Comparison of ENCODE assay signal across 8 cellular contexts in the genomic region with DNA sequence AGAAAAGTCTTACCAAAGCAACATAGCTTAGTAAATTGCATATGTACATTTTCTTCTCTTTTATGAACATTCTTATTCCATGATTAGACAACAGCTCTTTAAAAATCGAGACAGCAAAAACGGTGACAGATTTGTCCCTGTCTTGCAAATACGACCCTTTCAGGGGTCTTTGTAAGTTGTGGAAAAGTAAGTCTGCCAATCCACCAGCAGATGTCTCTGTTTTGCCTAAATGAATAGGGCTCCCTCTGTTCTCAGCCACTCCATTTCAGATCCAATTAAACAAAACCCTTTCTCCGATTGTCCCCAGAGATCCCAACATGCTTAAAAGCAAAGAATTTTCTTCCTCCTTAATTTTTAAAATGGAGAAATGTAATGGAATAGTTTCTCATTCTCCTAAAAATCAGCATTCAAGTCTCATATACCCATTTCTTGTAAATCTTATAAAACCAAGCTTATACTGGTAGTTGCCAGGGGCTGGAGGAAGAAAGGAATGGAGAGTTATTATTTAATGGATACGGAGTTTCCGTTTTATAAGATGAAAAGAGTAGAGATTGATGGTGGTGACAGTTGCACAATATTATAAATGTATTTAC.
DNase-seq lines count a peak whose midpoint lies in the region; ATAC-seq, FAIRE-seq and TF ChIP-seq lines count a peak whose summit lies in the region.

No MANE protein-coding gene starts in this region.

- H3K27me3 Mint-ChIP-seq in CD4-positive, CD25-positive, alpha-beta regulatory T cell = peaks cover 14% of the 10 kb centered on the region
- no peaks in the 10 kb centered on the region for H3K27me3 Mint-ChIP-seq in activated CD8-positive, alpha-beta T cell treated with anti-CD3 and anti-CD28 coated beads for 36 hours

- H3K9me3 ChIP-seq in CD4-positive, CD25-positive, alpha-beta regulatory T cell (ENCODE audit: control insufficient read depth in 2 of 2, low read length in 2 of 2) = no peaks in the 10 kb centered on the region

- H3K36me3 Mint-ChIP-seq in CD4-positive, CD25-positive, alpha-beta regulatory T cell = no peaks in the 10 kb centered on the region
- no peaks in the 10 kb centered on the region for H3K36me3 Mint-ChIP-seq in activated CD8-positive, alpha-beta T cell treated with anti-CD3 and anti-CD28 coated beads for 36 hours (ENCODE audit: low read depth)

- no peak overlapping the region for H3K27ac ChIP-seq in CD4-positive, CD25-positive, alpha-beta regulatory T cell (ENCODE audit: insufficient read depth, low read length, poor library complexity, severe bottlenecking)

- peak in 2 of 3 donors; percentile 54 to 70 for DNase-seq in CD4-positive, CD25-positive, alpha-beta regulatory T cell
- DNase-seq in GM20000 (ENCODE audit: low spot score) (peak; percentile 54), NCI-H2081 treated with DMSO at 0.1 percent for 48 hours (lab: John Stamatoyannopoulos, UW) (peak; percentile 67), frontal cortex (ENCODE audit: low spot score in 2 of 2) (peak; percentile 41 to 66), pons (ENCODE audit: low spot score) (peak; percentile 89), ecto neural progenitor cell (ENCODE audit: low spot score) (no peak)
- peak; percentile 20 for DNase-seq in activated CD8-positive, alpha-beta T cell treated with anti-CD3 and anti-CD28 coated beads for 36 hours

- peaks cover 13% of the 10 kb centered on the region for H3K4me1 ChIP-seq in CD4-positive, CD25-positive, alpha-beta regulatory T cell (ENCODE audit: control insufficient read depth, insufficient read depth, low read length, poor library complexity, severe bottlenecking)

- CTCF ChIA-PET in activated CD8-positive, alpha-beta T cell treated with anti-CD3 and anti-CD28 coated beads for 36 hours (lab: Charles Lee) = interaction anchor here (0.7 to 6.9 kb wide), 56 partner anchors 8 to 576 kb away, joined by 3 to 141 read pairs (median 6); partner anchors contain the start of genes CBX3, HNRNPA2B1, NFE2L3 and SNX10

- H3K27ac Mint-ChIP-seq in CD4-positive, CD25-positive, alpha-beta regulatory T cell = no peak overlapping the region
- peak overlapping the region; percentile 33 for H3K27ac Mint-ChIP-seq in activated CD8-positive, alpha-beta T cell treated with anti-CD3 and anti-CD28 coated beads for 36 hours

- peaks cover 17 to 42% (median 22%) of the 10 kb centered on the region in 4 donors for H3K4me1 Mint-ChIP-seq in CD4-positive, CD25-positive, alpha-beta regulatory T cell
- H3K4me1 Mint-ChIP-seq in activated CD8-positive, alpha-beta T cell treated with anti-CD3 and anti-CD28 coated beads for 36 hours (ENCODE audit: low read depth) = peaks cover 20% of the 10 kb centered on the region

- peak overlapping the region; percentile 4 for H3K4me3 ChIP-seq in CD4-positive, CD25-positive, alpha-beta regulatory T cell (ENCODE audit: low read depth, low read length)

- H3K4me3 Mint-ChIP-seq in CD4-positive, CD25-positive, alpha-beta regulatory T cell = peak overlapping the region in 3 of 4 donors; percentile 0 to 26 (median 11)
- peak overlapping the region; percentile 1 for H3K4me3 Mint-ChIP-seq in activated CD8-positive, alpha-beta T cell treated with anti-CD3 and anti-CD28 coated beads for 36 hours

- ATAC-seq in CD4-positive, CD25-positive, alpha-beta regulatory T cell (ENCODE audit: low read depth in 2 of 2) = peak; percentile 55 to 65
- ATAC-seq in activated CD8-positive, alpha-beta T cell treated with anti-CD3 and anti-CD28 coated beads for 36 hours = peak; percentile 59
- no peak for ATAC-seq in HG03135 (IDR thresholded peaks at IDR 0.05; ENCODE audit: unreplicated experiment)

- no peaks in the 10 kb centered on the region for H3K27me3 ChIP-seq in CD4-positive, CD25-positive, alpha-beta regulatory T cell (ENCODE audit: control insufficient read depth, insufficient read depth, low read length)

- H3K9me3 Mint-ChIP-seq in CD4-positive, CD25-positive, alpha-beta regulatory T cell = no peaks in the 10 kb centered on the region
- H3K9me3 Mint-ChIP-seq in activated CD8-positive, alpha-beta T cell treated with anti-CD3 and anti-CD28 coated beads for 36 hours = no peaks in the 10 kb centered on the region

- intact Hi-C loops in activated CD8-positive, alpha-beta T cell treated with anti-CD3 and anti-CD28 coated beads for 36 hours (cut with micrococcal nuclease) = loop anchor here (5.0 kb wide), 3 partner anchors 61 to 276 kb away; partner anchors contain the start of gene NFE2L3

- peak; percentile 33 for TF ChIP-seq CTCF in GM20000 (IDR thresholded peaks at IDR 0.05; ENCODE audit: extremely low read depth, missing control alignments)
- TF ChIP-seq CTCF in activated CD8-positive, alpha-beta T cell treated with anti-CD3 and anti-CD28 coated beads for 36 hours (IDR thresholded peaks at IDR 0.05) = peak; percentile 78

- no peaks in the 10 kb centered on the region for H3K36me3 ChIP-seq in CD4-positive, CD25-positive, alpha-beta regulatory T cell (ENCODE audit: control insufficient read depth, insufficient read depth, low read length)

- FAIRE-seq in frontal cortex (lab: Jason Lieb, UNC) = peak; percentile 69

- POLR2A ChIA-PET in activated CD8-positive, alpha-beta T cell treated with anti-CD3 and anti-CD28 coated beads for 36 hours (lab: Charles Lee) = interaction anchor here (1.0 to 5.9 kb wide), 7 partner anchors 12 to 104 kb away, joined by 3 to 85 read pairs (median 5); no protein-coding TSS in a partner anchor
